In genomic region chr4:22477794-22478182, GRCh38 we compare ENCODE assay signal across 28 cellular contexts.
"Had no signal": no experiment of that assay in that cellular context is flagged by ENCODE, and none has a peak within 500 bp of the region (broad histone marks: within the 10 kb centered on the region; RNA-seq: fewer than 3 reads in every experiment).

No MANE protein-coding gene starts in this region.

- H3K27me3 Mint-ChIP-seq: activated CD4-positive, alpha-beta memory T cell treated with anti-CD3 and anti-CD28 coated beads for 36 hours; activated CD4-positive, alpha-beta T cell treated with anti-CD3 and anti-CD28 coated beads, Interleukin-2, amount 10 ng/mL, durations not matched to agents 24 days and 14 days; activated T-cell treated with anti-CD3 and anti-CD28 coated beads, Interleukin-2, amount 50 U/mL, for 24 hours; activated T-helper 17 cell treated with anti-CD3 and anti-CD28 coated beads, Interleukin-2, amount 50 U/mL, for 72 hours; stimulated activated naive CD8-positive, alpha-beta T cell treated with anti-CD3 and anti-CD28 coated beads, Interleukin-15, amount 100 ng/mL, for 72 hours; T-helper 17 cell had no signal

- H3K9ac ChIP-seq: neural progenitor cell had no signal

- ATAC-seq: activated T-helper 17 cell treated with anti-CD3 and anti-CD28 coated beads, Interleukin-2, amount 50 U/mL, for 72 hours; foreskin keratinocyte; heart right ventricle; left lung; sciatic nerve; stimulated activated effector memory CD8-positive, alpha-beta T cell treated with anti-CD3 and anti-CD28 coated beads, Interleukin-12 subunit alpha, Interleukin-12 subunit beta, amount 100 ng/mL, for 72 hours; T-helper 17 cell had no signal

- H3K4me3 ChIP-seq: esophagus muscularis mucosa, heart right ventricle, left lung, neural progenitor cell, skin epidermis, thyroid gland had no signal

- H2AFZ ChIP-seq: neural progenitor cell had no signal

- H3K27ac ChIP-seq: brain microvascular endothelial cell, esophagus muscularis mucosa, foreskin keratinocyte, heart right ventricle, left lung, neural progenitor cell, skin epidermis, thyroid gland had no signal

- H3K4me3 Mint-ChIP-seq: activated CD4-positive, alpha-beta memory T cell treated with anti-CD3 and anti-CD28 coated beads for 36 hours; activated T-cell treated with anti-CD3 and anti-CD28 coated beads, Interleukin-2, amount 50 U/mL, for 24 hours; activated T-helper 17 cell treated with anti-CD3 and anti-CD28 coated beads, Interleukin-2, amount 50 U/mL, for 72 hours; dendritic cell treated with granulocyte-macrophage colony-stimulating factor and Interleukin-4, amounts not matched to agents 40 ng/mL and 50 ng/mL, for 4 days; endodermal cell; neural progenitor cell; stimulated activated effector memory CD8-positive, alpha-beta T cell treated with anti-CD3 and anti-CD28 coated beads, Interleukin-12 subunit alpha, Interleukin-12 subunit beta, amount 100 ng/mL, for 72 hours; T-helper 17 cell had no signal

- H3K9me3 Mint-ChIP-seq: activated CD4-positive, alpha-beta memory T cell treated with anti-CD3 and anti-CD28 coated beads for 36 hours; activated T-helper 17 cell treated with anti-CD3 and anti-CD28 coated beads, Interleukin-2, amount 50 U/mL, for 72 hours; dendritic cell treated with granulocyte-macrophage colony-stimulating factor and Interleukin-4, amounts not matched to agents 40 ng/mL and 50 ng/mL, for 4 days; stimulated activated naive CD8-positive, alpha-beta T cell treated with anti-CD3 and anti-CD28 coated beads, Interleukin-15, amount 100 ng/mL, for 72 hours had no signal

- DNase-seq: activated CD4-positive, alpha-beta memory T cell treated with anti-CD3 and anti-CD28 coated beads for 36 hours; activated CD4-positive, alpha-beta T cell treated with anti-CD3 and anti-CD28 coated beads, Interleukin-2, amount 10 ng/mL, durations not matched to agents 24 days and 14 days; activated CD4-positive, CD25-positive, alpha-beta regulatory T cell treated with anti-CD3 and anti-CD28 coated beads, Interleukin-2, amount 50 U/mL, for 72 hours; activated CD8-positive, alpha-beta memory T cell treated with anti-CD3 and anti-CD28 coated beads, Interleukin-2, amount 50 U/mL, for 48 hours; activated gamma-delta T cell treated with Interleukin-2 at 50 U/mL for 16 hours; activated naive CD4-positive, alpha-beta T cell treated with anti-CD3 and anti-CD28 coated beads, Interleukin-2, amount 50 U/mL, for 16 hours; activated T-cell treated with anti-CD3 and anti-CD28 coated beads, Interleukin-2, amount 50 U/mL, for 24 hours; amniotic stem cell; brain microvascular endothelial cell; central memory CD4-positive, alpha-beta T cell; endodermal cell; foreskin keratinocyte; heart right ventricle; left lung; occipital lobe; stimulated activated CD4-positive, alpha-beta T cell treated with anti-CD3 and anti-CD28 coated beads, Interleukin-4, amount 100 ng/mL, for 24 hours; stimulated activated naive CD8-positive, alpha-beta T cell treated with anti-CD3 and anti-CD28 coated beads, Interleukin-15, amount 100 ng/mL, for 72 hours; T-helper 17 cell; T1000; thyroid gland had no signal

- FAIRE-seq: astrocyte had no signal

- H3K36me3 Mint-ChIP-seq: activated CD4-positive, alpha-beta memory T cell treated with anti-CD3 and anti-CD28 coated beads for 36 hours; stimulated activated effector memory CD8-positive, alpha-beta T cell treated with anti-CD3 and anti-CD28 coated beads, Interleukin-12 subunit alpha, Interleukin-12 subunit beta, amount 100 ng/mL, for 72 hours had no signal

- H3K36me3 ChIP-seq: brain microvascular endothelial cell, esophagus muscularis mucosa, heart right ventricle, left lung, thyroid gland had no signal

- H3K27me3 ChIP-seq: brain microvascular endothelial cell, esophagus muscularis mucosa, foreskin keratinocyte, heart right ventricle, left lung, neural progenitor cell, thyroid gland had no signal

- H3K4me2 ChIP-seq: neural progenitor cell had no signal

- H3K4me1 ChIP-seq: neural progenitor cell had no signal

- H3K27ac Mint-ChIP-seq: activated CD4-positive, alpha-beta memory T cell treated with anti-CD3 and anti-CD28 coated beads for 36 hours; activated T-cell treated with anti-CD3 and anti-CD28 coated beads, Interleukin-2, amount 50 U/mL, for 24 hours; activated T-helper 17 cell treated with anti-CD3 and anti-CD28 coated beads, Interleukin-2, amount 50 U/mL, for 72 hours; dendritic cell treated with granulocyte-macrophage colony-stimulating factor and Interleukin-4, amounts not matched to agents 40 ng/mL and 50 ng/mL, for 4 days; endodermal cell; neural progenitor cell; stimulated activated effector memory CD8-positive, alpha-beta T cell treated with anti-CD3 and anti-CD28 coated beads, Interleukin-12 subunit alpha, Interleukin-12 subunit beta, amount 100 ng/mL, for 72 hours; T-helper 17 cell had no signal

- H3K9me3 ChIP-seq: esophagus muscularis mucosa, heart right ventricle, left lung, thyroid gland had no signal

- H3K4me1 Mint-ChIP-seq: activated T-helper 17 cell treated with anti-CD3 and anti-CD28 coated beads, Interleukin-2, amount 50 U/mL, for 72 hours; neural progenitor cell; stimulated activated effector memory CD8-positive, alpha-beta T cell treated with anti-CD3 and anti-CD28 coated beads, Interleukin-12 subunit alpha, Interleukin-12 subunit beta, amount 100 ng/mL, for 72 hours; T-helper 17 cell had no signal
